ENCODE assay signal across 8 cellular contexts in the genomic region with DNA sequence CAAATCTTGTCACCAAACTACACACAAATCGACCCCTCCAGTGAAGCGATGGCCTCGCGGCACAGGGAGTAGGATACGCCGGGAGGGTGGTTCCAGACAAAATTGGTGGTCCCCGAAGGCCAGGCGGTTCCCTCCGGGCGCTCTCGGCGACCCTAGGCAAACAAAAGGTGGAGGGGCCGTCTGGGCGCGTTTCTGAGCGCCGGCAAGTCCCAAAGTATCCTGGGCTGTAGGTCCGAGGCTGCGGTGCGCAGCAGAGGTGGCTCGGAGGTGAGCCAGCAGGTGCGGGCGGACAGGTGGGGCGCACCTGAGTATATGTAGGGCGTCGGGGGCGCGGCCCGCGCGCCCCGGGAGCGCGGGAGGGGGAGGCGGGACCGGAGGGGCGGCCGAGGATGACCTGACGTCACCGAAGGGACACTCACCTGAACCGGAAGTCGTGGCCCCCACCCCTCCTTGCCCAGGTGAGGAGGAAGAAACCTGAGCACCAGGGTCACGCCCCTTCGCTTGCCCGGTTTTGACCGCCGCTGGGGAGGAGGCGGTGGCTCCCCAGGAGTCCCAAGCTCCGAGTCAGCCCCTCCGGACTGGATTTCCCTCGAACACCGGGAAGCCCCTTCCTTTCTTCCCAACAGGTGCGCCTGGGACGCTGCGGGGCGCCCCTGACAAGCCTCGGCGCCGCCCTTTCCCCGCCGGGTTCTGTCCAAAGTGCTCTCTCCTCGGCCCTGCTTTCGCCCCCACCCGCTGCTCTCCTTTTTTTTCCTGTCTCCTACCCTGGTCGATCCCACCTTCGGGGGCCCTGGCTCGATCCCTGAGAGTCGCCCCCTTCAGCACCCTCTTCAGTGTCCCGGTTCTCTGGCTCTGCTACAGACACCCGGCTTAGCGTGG. TPM values are rescaled to one million over a fixed set of nuclear protein-coding genes. Genes with fewer than 3 reads are reported as not detected.
DNase-seq lines count a peak whose midpoint lies in the region; ATAC-seq, FAIRE-seq and TF ChIP-seq lines count a peak whose summit lies in the region.
"Had no signal": no experiment of that assay in that cellular context is flagged by ENCODE, and none has a peak within 500 bp of the region (broad histone marks: within the 10 kb centered on the region; RNA-seq: fewer than 3 reads in every experiment).

CLDN7 (minus strand) TSS at position 287 of the 879 bp plus-strand sequence. CDS start 435 bp downstream, outside the sequence.

- intact Hi-C loops in esophagus squamous epithelium (cut with DNase I): no loop called here

- no peak within 1 kb of the TSS for H2AFZ ChIP-seq in H9 (ENCODE audit: low read length)
- H2AFZ ChIP-seq in parathyroid adenoma: peak within 1 kb of the TSS; percentile 97

- H3K56ac ChIP-seq in H9 (ENCODE audit: insufficient read length, low read depth, low read length): no peak within 1 kb of the TSS

- H2AK5ac ChIP-seq in H9 (ENCODE audit: insufficient read length, low read length): no peak within 1 kb of the TSS

- peak within 1 kb of the TSS; percentile 95 for H3K9ac ChIP-seq in H9 (ENCODE audit: extremely low read depth, insufficient read length, low read length)
- H3K9ac ChIP-seq in NT2/D1 (ENCODE audit: insufficient read length, low read depth): peak within 1 kb of the TSS; percentile 81
- H3K9ac ChIP-seq in parathyroid adenoma: peak within 1 kb of the TSS; percentile 99

- H3K79me2 ChIP-seq in H9 (ENCODE audit: insufficient read depth, low read length) (peaks cover 7% of the 10 kb centered on the region; the same call in 1 of the 2 replicates), parathyroid adenoma (peaks cover 11% of the 10 kb centered on the region)

- no peaks in the 10 kb centered on the region for H3K9me3 ChIP-seq in H9 (ENCODE audit: control insufficient read depth, low read depth, low read length)
- no peaks in the 10 kb centered on the region for H3K9me3 ChIP-seq in NT2/D1 (ENCODE audit: insufficient read depth, low read length)
- no peaks in the 10 kb centered on the region for H3K9me3 ChIP-seq in esophagus squamous epithelium
- no peaks in the 10 kb centered on the region for H3K9me3 ChIP-seq in parathyroid adenoma (ENCODE audit: control insufficient read depth, low read length)

- H3K9me3 Mint-ChIP-seq in H9: peaks cover 0 to 4% of the 10 kb centered on the region in 2 experiments; a peak in 1 of 5 replicates

- H3K36me3 ChIP-seq in NT2/D1 (ENCODE audit: insufficient read depth, insufficient read length, low read length): peaks cover 24% of the 10 kb centered on the region
- H3K36me3 ChIP-seq in esophagus squamous epithelium: peaks cover 6 to 33% (median 10%) of the 10 kb centered on the region in 3 donors
- H3K36me3 ChIP-seq in parathyroid adenoma (ENCODE audit: control insufficient read depth, insufficient read depth, low read length): no peaks in the 10 kb centered on the region

- H3K36me3 Mint-ChIP-seq in H9 (ENCODE audit: insufficient read depth in 1 of 3, low read depth in 3 of 3): peaks cover 3 to 30% (median 26%) of the 10 kb centered on the region in 3 experiments

- peak within 1 kb of the TSS; percentile 91; the same call in 1 of the 2 replicates for H3K4ac ChIP-seq in H9 (ENCODE audit: low read depth, low read length)

- H3K4me3 Mint-ChIP-seq in H9: peak within 1 kb of the TSS; percentile 86 to 93

- H3K4me2 ChIP-seq in H9 (ENCODE audit: insufficient read depth, insufficient read length, low read length) (peak within 1 kb of the TSS; percentile 76), parathyroid adenoma (ENCODE audit: low read length) (peak within 1 kb of the TSS; percentile 99)

- H4K8ac ChIP-seq in H9 (replicated peaks; ENCODE audit: insufficient read length, low read depth, low read length): peak within 1 kb of the TSS; percentile 25

- peak within 1 kb of the TSS; percentile 37 for H4K5ac ChIP-seq in H9 (ENCODE audit: insufficient read length, low read depth, low read length)

- H2BK5ac ChIP-seq in H9 (ENCODE audit: insufficient read length, low read length): peak within 1 kb of the TSS; percentile 31

- H2BK20ac ChIP-seq in H9 (ENCODE audit: low read depth, low read length, poor library complexity, severe bottlenecking): no peak within 1 kb of the TSS

- peak in 3 of 4 donors; percentile 20 to 80 (median 69) for TF ChIP-seq POLR2A in esophagus squamous epithelium (IDR thresholded peaks at IDR 0.05)
- TF ChIP-seq POLR2A in GM12891 (IDR thresholded peaks at IDR 0.05; ENCODE audit: low read depth, low read length): no peak

- ATAC-seq in HG03280 (IDR thresholded peaks at IDR 0.05; ENCODE audit: unreplicated experiment) (no peak), HG02981 (IDR thresholded peaks at IDR 0.05; ENCODE audit: unreplicated experiment) (no peak)

- H2BK15ac ChIP-seq in H9 (ENCODE audit: low read depth, low read length): no peak within 1 kb of the TSS

- H2BK120ac ChIP-seq in H9 (ENCODE audit: low read depth, low read length, poor library complexity, severe bottlenecking): peak within 1 kb of the TSS; percentile 39

- H3K27ac ChIP-seq in H9 (ENCODE audit: insufficient read length, low read depth, low read length): peak within 1 kb of the TSS; percentile 55
- peak within 1 kb of the TSS; percentile 89 to 99 (median 95) for H3K27ac ChIP-seq in esophagus squamous epithelium
- H3K27ac ChIP-seq in parathyroid adenoma: peak within 1 kb of the TSS; percentile 99

- peaks cover 2% of the 10 kb centered on the region; the same call in 1 of the 2 replicates for H3K27me3 Mint-ChIP-seq in H9 (ENCODE audit: low read depth)

- peak within 1 kb of the TSS; percentile 96 to 100 (median 99) for H3K27ac Mint-ChIP-seq in H9

- H3K4me3 ChIP-seq in NT2/D1 (ENCODE audit: insufficient read length, low read depth): peak within 1 kb of the TSS; percentile 59
- peak within 1 kb of the TSS; percentile 58 to 84 (median 69) for H3K4me3 ChIP-seq in esophagus squamous epithelium
- peak within 1 kb of the TSS; percentile 83 for H3K4me3 ChIP-seq in parathyroid adenoma (ENCODE audit: low read depth, low read length)

- H3K4me1 ChIP-seq in H9 (ENCODE audit: insufficient read depth, low read length) (peaks cover 4% of the 10 kb centered on the region; the same call in 1 of the 2 replicates), NT2/D1 (ENCODE audit: insufficient read depth, insufficient read length) (peaks cover 2% of the 10 kb centered on the region), esophagus squamous epithelium (peaks cover 20 to 68% (median 23%) of the 10 kb centered on the region in 3 donors), parathyroid adenoma (peaks cover 15% of the 10 kb centered on the region)

- no CpG with 5 or more reads among the region's 71 CpGs for WGBS in H9 (ENCODE audit: extremely low coverage, insufficient read length, low lambda C conversion rate)
- WGBS in esophagus squamous epithelium, 2 donors: 5 to 10% methylated on average over 20 to 43 of the region's 71 CpGs

- no peaks in the 10 kb centered on the region for H3K79me1 ChIP-seq in H9 (ENCODE audit: insufficient read depth, low read depth, low read length, poor library complexity, severe bottlenecking)

- H2BK12ac ChIP-seq in H9 (ENCODE audit: insufficient read length, low read depth, low read length): peak within 1 kb of the TSS; percentile 84

- H3K23ac ChIP-seq in H9 (ENCODE audit: insufficient read length, low read depth, low read length): no peak within 1 kb of the TSS

- no peak for FAIRE-seq in GM12891 (lab: Jason Lieb, UNC)
- FAIRE-seq: TTC549 had no signal

- H4K20me1 ChIP-seq in H9 (ENCODE audit: control insufficient read depth, insufficient read depth, insufficient read length): no peaks in the 10 kb centered on the region

- H3K14ac ChIP-seq in H9 (ENCODE audit: insufficient read depth, low read length): peak within 1 kb of the TSS; percentile 98

- peak; percentile 99 for DNase-seq in H9
- no peak for DNase-seq in NT2/D1 (ENCODE audit: low read depth, low spot score)
- no peak for DNase-seq in esophagus squamous epithelium (lab: John Stamatoyannopoulos, UW)
- no peak for DNase-seq in GM12891 (ENCODE audit: insufficient read length, low spot score)

- no peak within 1 kb of the TSS for H3T11ph ChIP-seq in H9 (ENCODE audit: low read length)

- peak within 1 kb of the TSS; percentile 98 for H3K18ac ChIP-seq in H9 (ENCODE audit: insufficient read length, low read depth, low read length)

- peaks cover 32 to 48% of the 10 kb centered on the region in 2 experiments for H3K4me1 Mint-ChIP-seq in H9

- TF ChIP-seq CTCF in H9 (conservative IDR thresholded peaks at IDR 0.05) (peak; percentile 49; the same call in 2 of the 3 replicates), esophagus squamous epithelium (IDR thresholded peaks at IDR 0.05) (peak in 2 of 6 experiments; percentile 7 to 9), parathyroid adenoma (IDR thresholded peaks at IDR 0.05) (peak; percentile 77)

- H4K91ac ChIP-seq in H9 (ENCODE audit: insufficient read length, low read depth, low read length): peak within 1 kb of the TSS; percentile 95

- no peaks in the 10 kb centered on the region for H3K27me3 ChIP-seq in H9 (ENCODE audit: insufficient read depth, low read length)
- peaks cover 34% of the 10 kb centered on the region for H3K27me3 ChIP-seq in NT2/D1 (ENCODE audit: insufficient read depth, insufficient read length)
- H3K27me3 ChIP-seq in esophagus squamous epithelium: peaks cover 0 to 55% (median 4%) of the 10 kb centered on the region in 4 donors
- H3K27me3 ChIP-seq in parathyroid adenoma (ENCODE audit: control insufficient read depth, insufficient read depth, low read length): no peaks in the 10 kb centered on the region

- H3K23me2 ChIP-seq in H9 (ENCODE audit: insufficient read length, low read depth, low read length, poor library complexity, severe bottlenecking): peaks cover 25% of the 10 kb centered on the region

TF ChIP-seq in GM12891, 5 proteins besides CTCF, POLR2A, EP300 and RAD21:
- TF ChIP-seq PAX5 (IDR thresholded peaks at IDR 0.05; ENCODE audit: insufficient read depth, low read length, severe bottlenecking): no peak
- no peak for TF ChIP-seq TAF1 (IDR thresholded peaks at IDR 0.05; ENCODE audit: low read depth, low read length)
- no peak for TF ChIP-seq SPI1 (IDR thresholded peaks at IDR 0.05; ENCODE audit: low read depth, low read length)
- TF ChIP-seq POLR2AphosphoS5 (IDR thresholded peaks at IDR 0.05; ENCODE audit: low read depth, low read length): no peak
- no peak for TF ChIP-seq POU2F2 (IDR thresholded peaks at IDR 0.05; ENCODE audit: low read depth, low read length)

RNA-seq across cellular contexts. Expression of gene CLDN7, which starts in this region (rescaled TPM):
- total RNA-seq in H9 (2021): 174 and 177 TPM in 2 replicates
- total RNA-seq in esophagus squamous epithelium: 100 to 1,000 TPM; 172 to 411 (median 208) TPM
- 0.40 TPM for polyA plus RNA-seq in GM12891 (2012; ENCODE audit: low read depth, missing spikeins)
